In genomic region chr2:119487434-119488244, GRCh38 we compare ENCODE assay signal across 1 cellular context.
TF ChIP-seq lines count a peak whose summit lies in the region.

No MANE protein-coding gene starts in this region.

TF ChIP-seq in HepG2, 621 proteins besides CTCF, POLR2A, EP300 and RAD21 (continues in another document):
- TF ChIP-seq TCF12 (IDR thresholded peaks at IDR 0.05), result no peak
- TF ChIP-seq TCF12 (CRISPR knock-in tag; IDR thresholded peaks at IDR 0.05), result peak; percentile 68
- TF ChIP-seq ZNF883 (CRISPR knock-in tag; IDR thresholded peaks at IDR 0.05; ENCODE audit: not compliant biosample characterization), result peak; percentile 66
- TF ChIP-seq ZNF761 (CRISPR knock-in tag; conservative IDR thresholded peaks at IDR 0.05), result no peak
- no peak for TF ChIP-seq ZNF552 (CRISPR knock-in tag; IDR thresholded peaks at IDR 0.05; ENCODE audit: borderline replicate concordance)
- TF ChIP-seq NR2F6 (IDR thresholded peaks at IDR 0.05), result peak; percentile 71; the same call in 1 of the 2 replicates
- peak; percentile 81 for TF ChIP-seq NR2F6 (CRISPR knock-in tag; IDR thresholded peaks at IDR 0.05)
- no peak for TF ChIP-seq HMGA1 (CRISPR knock-in tag; conservative IDR thresholded peaks at IDR 0.05)
- 0 out of 2 replicates have a peak, but pooled peaks have one; percentile 34 for TF ChIP-seq ARID3A (IDR thresholded peaks at IDR 0.05; ENCODE audit: low read depth, low read length)
- no peak for TF ChIP-seq HOXA9 (CRISPR knock-in tag; IDR thresholded peaks at IDR 0.05; ENCODE audit: borderline replicate concordance)
- no peak for TF ChIP-seq E2F5 (CRISPR knock-in tag; conservative IDR thresholded peaks at IDR 0.05)
- TF ChIP-seq ZFY (CRISPR knock-in tag; IDR thresholded peaks at IDR 0.05), result peak; percentile 82
- no peak for TF ChIP-seq U2AF2 (IDR thresholded peaks at IDR 0.05; ENCODE audit: low read depth, low read length)
- TF ChIP-seq USF2 (IDR thresholded peaks at IDR 0.05; ENCODE audit: low read depth, low read length), result no peak
- TF ChIP-seq USF2 (CRISPR knock-in tag; IDR thresholded peaks at IDR 0.05; ENCODE audit: borderline replicate concordance), result peak; percentile 32; the same call in 1 of the 2 replicates
- peak; percentile 79 for TF ChIP-seq ZNF781 (CRISPR knock-in tag; IDR thresholded peaks at IDR 0.05; ENCODE audit: borderline replicate concordance, not compliant biosample characterization)
- no peak for TF ChIP-seq ZNF841 (CRISPR knock-in tag; IDR thresholded peaks at IDR 0.05; ENCODE audit: borderline replicate concordance)
- 0 out of 2 replicates have a peak, but pooled peaks have one; percentile 42 for TF ChIP-seq NRL (CRISPR knock-in tag; IDR thresholded peaks at IDR 0.05; ENCODE audit: borderline replicate concordance)
- TF ChIP-seq EEA1 (CRISPR knock-in tag; IDR thresholded peaks at IDR 0.05; ENCODE audit: borderline replicate concordance), result 0 out of 2 replicates have a peak, but pooled peaks have one; percentile 61
- TF ChIP-seq HHEX (CRISPR knock-in tag; IDR thresholded peaks at IDR 0.05), result no peak
- no peak for TF ChIP-seq RAD51 (IDR thresholded peaks at IDR 0.05; ENCODE audit: borderline replicate concordance)
- 0 out of 2 replicates have a peak, but pooled peaks have one; percentile 74 for TF ChIP-seq SSRP1 (CRISPR knock-in tag; IDR thresholded peaks at IDR 0.05)
- no peak; the same call in 1 of the 2 replicates for TF ChIP-seq THRA (CRISPR knock-in tag; IDR thresholded peaks at IDR 0.05; ENCODE audit: borderline replicate concordance)
- TF ChIP-seq TFDP1 (CRISPR knock-in tag; IDR thresholded peaks at IDR 0.05; ENCODE audit: borderline replicate concordance), result peak; percentile 86; the same call in 1 of the 2 replicates
- TF ChIP-seq SKIL (CRISPR knock-in tag; IDR thresholded peaks at IDR 0.05; ENCODE audit: borderline replicate concordance), result no peak
- TF ChIP-seq SAP130 (CRISPR knock-in tag; IDR thresholded peaks at IDR 0.05; ENCODE audit: low read depth), result peak; percentile 85
- TF ChIP-seq ZNF496 (CRISPR knock-in tag; IDR thresholded peaks at IDR 0.05; ENCODE audit: insufficient replicate concordance), result no peak
- TF ChIP-seq ZNF230 (CRISPR knock-in tag; IDR thresholded peaks at IDR 0.05), result peak; percentile 53; the same call in 1 of the 2 replicates
- peak; percentile 84; the same call in 1 of the 2 replicates for TF ChIP-seq ZBTB7B (CRISPR knock-in tag; IDR thresholded peaks at IDR 0.05)
- TF ChIP-seq CHD2 (IDR thresholded peaks at IDR 0.05; ENCODE audit: low read depth, low read length), result peak; percentile 44; the same call in 1 of the 2 replicates
- no peak for TF ChIP-seq TOE1 (CRISPR knock-in tag; IDR thresholded peaks at IDR 0.05)
- TF ChIP-seq MIER3 (CRISPR knock-in tag; IDR thresholded peaks at IDR 0.05; ENCODE audit: borderline replicate concordance), result 0 out of 2 replicates have a peak, but pooled peaks have one; percentile 42
- peak; percentile 70; the same call in 1 of the 2 replicates for TF ChIP-seq JUN (CRISPR knock-in tag; IDR thresholded peaks at IDR 0.05)
- 0 out of 2 replicates have a peak, but pooled peaks have one; percentile 13 for TF ChIP-seq UBTF (CRISPR knock-in tag; IDR thresholded peaks at IDR 0.05)
- TF ChIP-seq ZNF276 (CRISPR knock-in tag; IDR thresholded peaks at IDR 0.05; ENCODE audit: low read depth), result 0 out of 2 replicates have a peak, but pooled peaks have one; percentile 53
- TF ChIP-seq ZNF350 (CRISPR knock-in tag; IDR thresholded peaks at IDR 0.05; ENCODE audit: borderline replicate concordance, low read depth), result peak; percentile 86
- peak; percentile 21; the same call in 1 of the 2 replicates for TF ChIP-seq ZNF124 (CRISPR knock-in tag; IDR thresholded peaks at IDR 0.05)
- TF ChIP-seq ZNF501 (CRISPR knock-in tag; IDR thresholded peaks at IDR 0.05), result peak; percentile 81; the same call in 1 of the 2 replicates
- peak; percentile 20 for TF ChIP-seq ZNF574 (CRISPR knock-in tag; IDR thresholded peaks at IDR 0.05)
- peak; percentile 45 for TF ChIP-seq KAT8 (CRISPR knock-in tag; IDR thresholded peaks at IDR 0.05)
- TF ChIP-seq SNRNP70 (IDR thresholded peaks at IDR 0.05; ENCODE audit: low read depth, low read length), result no peak
- TF ChIP-seq HDAC2 (CRISPR knock-in tag; IDR thresholded peaks at IDR 0.05), result peak; percentile 82
- no peak for TF ChIP-seq SIX4 (CRISPR knock-in tag; IDR thresholded peaks at IDR 0.05)
- peak; percentile 68; the same call in 1 of the 2 replicates for TF ChIP-seq ZNF232 (CRISPR knock-in tag; IDR thresholded peaks at IDR 0.05; ENCODE audit: borderline replicate concordance)
- TF ChIP-seq KLF16 (CRISPR knock-in tag; IDR thresholded peaks at IDR 0.05), result peak in 1 of 2 experiments; percentile 50; a peak in 1 of 4 replicates
- no peak for TF ChIP-seq CBX1 (IDR thresholded peaks at IDR 0.05; ENCODE audit: low read depth)
- TF ChIP-seq ZNF510 (CRISPR knock-in tag; IDR thresholded peaks at IDR 0.05; ENCODE audit: low read depth), result peak; percentile 67; the same call in 1 of the 2 replicates
